ENCODE assay signal across 6 cellular contexts in the genomic region with DNA sequence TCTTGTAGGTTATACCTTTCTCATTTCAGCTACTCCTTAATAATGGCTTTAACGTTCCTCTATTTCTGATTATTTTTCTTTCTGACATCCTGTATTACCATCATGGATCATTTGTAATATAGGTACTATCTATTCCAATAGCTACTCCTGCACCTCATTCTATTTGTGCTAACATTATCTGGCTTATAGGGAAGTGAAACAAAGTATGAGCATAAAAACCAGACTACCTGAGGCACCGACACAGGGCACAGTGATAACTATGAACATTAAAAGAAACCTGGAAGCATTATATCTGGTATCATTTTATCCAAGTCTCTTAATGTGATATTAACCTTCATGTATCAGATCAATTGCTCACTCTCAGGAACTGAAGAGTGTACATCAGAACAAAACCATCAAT.
"Had no signal": no experiment of that assay in that cellular context is flagged by ENCODE, and none has a peak within 500 bp of the region (broad histone marks: within the 10 kb centered on the region; RNA-seq: fewer than 3 reads in every experiment).

No MANE protein-coding gene starts in this region.

- FAIRE-seq: G401.6, GM12892, GM18507, GM19239 had no signal

- DNase-seq: GDM1, GF-D8 had no signal
